Comparison of ENCODE assay signal across 24 cellular contexts in the genomic region with DNA sequence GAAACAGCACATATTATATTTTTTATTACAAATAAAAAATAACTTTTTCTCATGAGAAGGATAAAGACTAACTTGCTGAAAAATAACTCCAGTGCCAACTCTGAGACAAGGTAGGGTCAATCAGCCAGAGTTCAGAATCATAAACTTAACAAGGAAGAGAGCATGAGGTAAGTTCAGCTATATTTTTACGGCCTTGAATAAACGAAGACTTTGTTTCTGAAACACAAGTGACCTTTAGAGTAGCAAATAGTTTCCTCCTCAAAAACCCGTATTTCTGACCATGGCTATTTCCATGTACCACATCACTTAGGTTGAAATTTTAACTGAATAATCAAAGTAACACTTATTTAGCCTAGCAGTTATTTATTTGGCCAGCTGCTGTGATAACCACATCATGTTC. TPM values are rescaled to one million over a fixed set of nuclear protein-coding genes. Genes with fewer than 3 reads are reported as not detected.
A peak's percentile ranks its signal among the peaks of the same experiment; 100 is the strongest.
DNase-seq lines count a peak whose midpoint lies in the region; ATAC-seq, FAIRE-seq and TF ChIP-seq lines count a peak whose summit lies in the region.
"Had no signal": no experiment of that assay in that cellular context is flagged by ENCODE, and none has a peak within 500 bp of the region (broad histone marks: within the 10 kb centered on the region; RNA-seq: fewer than 3 reads in every experiment).

No MANE protein-coding gene starts in this region.

- H3K9me3 ChIP-seq in HEK293 (ENCODE audit: control insufficient read depth, insufficient read depth, low read depth, low read length), result no peaks in the 10 kb centered on the region
- H3K9me3 ChIP-seq in mucosa of descending colon, result no peaks in the 10 kb centered on the region
- H3K9me3 ChIP-seq in tibial nerve, result peaks cover 0 to 17% (median 3%) of the 10 kb centered on the region in 4 donors
- H3K9me3 ChIP-seq: BLaER1 had no signal

- no peak for TF ChIP-seq POLR2A in tibial nerve (IDR thresholded peaks at IDR 0.05)

- CTCF ChIA-PET in HEK293 (lab: Yijun Ruan, JAX), result interaction anchor here (0.6 kb wide), 1 partner anchor 20 kb away, joined by 4 read pairs; no protein-coding TSS in a partner anchor

- POLR2A ChIA-PET in HEK293 (lab: Yijun Ruan, JAX), result no interaction called here

- no peaks in the 10 kb centered on the region for H3K36me3 Mint-ChIP-seq in activated naive CD4-positive, alpha-beta T cell treated with anti-CD3 and anti-CD28 coated beads, Interleukin-2, amount 50 U/mL, for 72 hours
- H3K36me3 Mint-ChIP-seq: CD14-positive monocyte; CD4-positive, alpha-beta memory T cell; IgD-negative memory B cell had no signal

- H3K4me3 ChIP-seq in HEK293 (ENCODE audit: low read depth, low read length) (no peak overlapping the region), mucosa of descending colon (no peak overlapping the region), tibial nerve (no peak overlapping the region)
- H3K4me3 ChIP-seq: BLaER1, GM23338 had no signal

- intact Hi-C loops in mucosa of descending colon (cut with DNase I, micrococcal nuclease), result no loop called here

- no peak overlapping the region for H3K27ac Mint-ChIP-seq in activated naive CD4-positive, alpha-beta T cell treated with anti-CD3 and anti-CD28 coated beads, Interleukin-2, amount 50 U/mL, for 72 hours
- H3K27ac Mint-ChIP-seq: CD14-positive monocyte; CD4-positive, alpha-beta memory T cell; GM23338; IgD-negative memory B cell had no signal

- H3K9me3 Mint-ChIP-seq in activated naive CD4-positive, alpha-beta T cell treated with anti-CD3 and anti-CD28 coated beads, Interleukin-2, amount 50 U/mL, for 72 hours, result no peaks in the 10 kb centered on the region

- H3K36me3 ChIP-seq in HEK293 (ENCODE audit: control insufficient read depth in 2 of 2, insufficient read depth in 1 of 2, low read length in 2 of 2) (no peaks in the 10 kb centered on the region), mucosa of descending colon (ENCODE audit: low read depth) (no peaks in the 10 kb centered on the region), tibial nerve (peaks cover 0 to 9% (median 0%) of the 10 kb centered on the region in 3 donors)
- H3K36me3 ChIP-seq: BLaER1 had no signal

- H3K27ac ChIP-seq in HEK293 (ENCODE audit: extremely low read depth, low read depth, low read length) (no peak overlapping the region), tibial nerve (no peak overlapping the region)
- H3K27ac ChIP-seq: BLaER1, HL-60 had no signal

- whole genome bisulfite sequencing in tibial nerve, 2 donors, result 41 to 43% methylated on average over 3 of the region's 3 CpGs

- TF ChIP-seq EP300 in tibial nerve (IDR thresholded peaks at IDR 0.05), result no peak

- no peaks in the 10 kb centered on the region for H3K4me1 ChIP-seq in HEK293 (ENCODE audit: control insufficient read depth, insufficient read depth, low read length)
- H3K4me1 ChIP-seq in mucosa of descending colon (ENCODE audit: low read depth), result peaks cover 6% of the 10 kb centered on the region
- H3K4me1 ChIP-seq in tibial nerve, result peaks cover 0 to 24% (median 4%) of the 10 kb centered on the region in 4 donors
- H3K4me1 ChIP-seq: BLaER1 had no signal

- peak; percentile 86 for FAIRE-seq in endometrium (lab: Jason Lieb, UNC)
- FAIRE-seq: GM12891, GM19239, H54, HTR-8/SVneo had no signal

- no peaks in the 10 kb centered on the region for H3K27me3 ChIP-seq in tibial nerve
- H3K27me3 ChIP-seq: BLaER1 had no signal

- DNase-seq in LHCN-M2 (ENCODE audit: low read depth), result peak; percentile 32
- peak in 1 of 3 donors; percentile 9 for DNase-seq in mucosa of descending colon
- DNase-seq in activated naive CD4-positive, alpha-beta T cell treated with anti-CD3 and anti-CD28 coated beads, Interleukin-2, amount 50 U/mL, for 72 hours (ENCODE audit: low spot score in 2 of 2), result no peak
- DNase-seq in GM10266 (ENCODE audit: extremely low spot score), result no peak
- DNase-seq in tibial nerve (ENCODE audit: low spot score in 2 of 2), result no peak
- DNase-seq: 8988T; Calu3; CD4-positive, alpha-beta memory T cell; DND-41; EL; HCEC 1CT; KBM-7 had no signal

- ATAC-seq in mucosa of descending colon (peak; percentile 98), HG02642 (IDR thresholded peaks at IDR 0.05; ENCODE audit: poor library complexity, unreplicated experiment) (no peak)
- no peak for ATAC-seq in activated naive CD4-positive, alpha-beta T cell treated with anti-CD3 and anti-CD28 coated beads, Interleukin-2, amount 50 U/mL, for 72 hours
- ATAC-seq: GM23338 had no signal

- TF ChIP-seq CTCF in HEK293 (tag by site-specific recombination; IDR thresholded peaks at IDR 0.05) (no peak), mucosa of descending colon (IDR thresholded peaks at IDR 0.05) (no peak), GM10266 (IDR thresholded peaks at IDR 0.05; ENCODE audit: control insufficient read depth, insufficient read depth, low read depth, missing control alignments) (no peak), tibial nerve (IDR thresholded peaks at IDR 0.05) (no peak)

TF ChIP-seq in HEK293, 187 proteins besides CTCF, POLR2A, EP300 and RAD21:
- TF ChIP-seq ZNF707 (tag by site-specific recombination; IDR thresholded peaks at IDR 0.05) (no peak), PRDM6 (tag by site-specific recombination; IDR thresholded peaks at IDR 0.05) (peak; percentile 25; the same call in 1 of the 2 replicates)

RNA-seq across cellular contexts. Expression of gene PRDM5, which starts 45.5 kb away (rescaled TPM):
- total RNA-seq in LHCN-M2 (2014; rRNA removed) (15.5 and 16.5 TPM in 2 replicates), mucosa of descending colon (10 to 100 TPM in 2 of 3 donors, 1 to 10 TPM in 1; 8.7 to 12.2 (median 10.2) TPM), tibial nerve (10 to 100 TPM; 18.9 to 46.3 (median 31.1) TPM)
- 4.4 TPM for polyA plus RNA-seq in LHCN-M2 (2012)
- total RNA-seq in activated naive CD4-positive, alpha-beta T cell treated with anti-CD3 and anti-CD28 coated beads, Interleukin-2, amount 50 U/mL, for 72 hours, result 1 to 10 TPM in 1 of 2 donors, under 1 TPM in 1; 0.25 to 1.5 TPM
- polyA plus RNA-seq: IgD-negative memory B cell had no signal
